In genomic region chr1:85451236-85451830, GRCh38 we compare ENCODE assay signal across 28 cellular contexts. TPM values are rescaled to one million over a fixed set of nuclear protein-coding genes. Genes with fewer than 3 reads are reported as not detected.
DNase-seq lines count a peak whose midpoint lies in the region; TF ChIP-seq lines count a peak whose summit lies in the region.
"Had no signal": no experiment of that assay in that cellular context is flagged by ENCODE, and none has a peak within 500 bp of the region (broad histone marks: within the 10 kb centered on the region; RNA-seq: fewer than 3 reads in every experiment).

No MANE protein-coding gene starts in this region.

- H4K8ac ChIP-seq in neuronal stem cell (ENCODE audit: low read depth, low read length) = no peak overlapping the region

- H3K23ac ChIP-seq in neuronal stem cell (ENCODE audit: low read depth, low read length, poor library complexity) = no peak overlapping the region

- H3K79me1 ChIP-seq in neuronal stem cell (ENCODE audit: low read depth, low read length) = no peaks in the 10 kb centered on the region

- no peak overlapping the region for H2BK15ac ChIP-seq in neuronal stem cell (ENCODE audit: low read length)

- H3K36me3 ChIP-seq in esophagus muscularis mucosa (no peaks in the 10 kb centered on the region), Peyer's patch (no peaks in the 10 kb centered on the region), neuronal stem cell (replicated peaks in 1 of 2; ENCODE audit: control insufficient read depth in 2 of 2, insufficient read depth in 2 of 2, low read length in 2 of 2) (peaks cover 2 to 5% of the 10 kb centered on the region in 2 donors)
- H3K36me3 ChIP-seq: gastrocnemius medialis, right atrium auricular region, suprapubic skin had no signal

- peaks cover 0 to 14% (median 10%) of the 10 kb centered on the region in 4 donors for H3K4me1 ChIP-seq in esophagus muscularis mucosa
- H3K4me1 ChIP-seq in Peyer's patch = peaks cover 0 to 7% (median 0%) of the 10 kb centered on the region in 4 donors
- H3K4me1 ChIP-seq in neuronal stem cell (ENCODE audit: control insufficient read depth in 2 of 2, insufficient read depth in 1 of 2, low read depth in 1 of 2, low read length in 2 of 2) = peaks cover 0 to 21% of the 10 kb centered on the region in 2 donors
- H3K4me1 ChIP-seq: Caco-2 had no signal

- TF ChIP-seq POLR2A in esophagus muscularis mucosa (IDR thresholded peaks at IDR 0.05; ENCODE audit: low read depth) (no peak), Peyer's patch (IDR thresholded peaks at IDR 0.05) (no peak)

- 84% methylated on average over 2 of the region's 2 CpGs for WGBS in esophagus muscularis mucosa
- WGBS in neuronal stem cell (ENCODE audit: extremely low coverage in 2 of 2, insufficient read length in 2 of 2, insufficient replicate concordance in 1 of 2), 2 donors = no CpG with 5 or more reads among the region's 2 CpGs

- no peak overlapping the region for H2AFZ ChIP-seq in neuronal stem cell (ENCODE audit: low read length)

- no peak overlapping the region for H4K91ac ChIP-seq in neuronal stem cell (ENCODE audit: low read depth, low read length, poor library complexity)

- no peak overlapping the region for H3K4ac ChIP-seq in neuronal stem cell (ENCODE audit: low read length)

- H3K9me3 ChIP-seq in esophagus muscularis mucosa = no peaks in the 10 kb centered on the region
- no peaks in the 10 kb centered on the region for H3K9me3 ChIP-seq in Peyer's patch
- H3K9me3 ChIP-seq in neuronal stem cell (replicated peaks in 1 of 2; ENCODE audit: control insufficient read depth in 2 of 2, insufficient read depth in 1 of 2, low read depth in 1 of 2, low read length in 2 of 2) = peaks cover 0 to 13% of the 10 kb centered on the region in 2 donors
- H3K9me3 ChIP-seq: Caco-2, gastrocnemius medialis, right atrium auricular region, suprapubic skin had no signal

- no peak overlapping the region for H3K14ac ChIP-seq in neuronal stem cell (ENCODE audit: low read length)

- no peak overlapping the region for H2BK12ac ChIP-seq in neuronal stem cell (ENCODE audit: low read length)

- intact Hi-C loops in esophagus muscularis mucosa (cut with DNase I) = no loop called here

- no peak overlapping the region for H3K18ac ChIP-seq in neuronal stem cell (ENCODE audit: low read length)

- no peak overlapping the region for H2AK5ac ChIP-seq in neuronal stem cell (ENCODE audit: low read depth, low read length)

- TF ChIP-seq CTCF in esophagus muscularis mucosa (IDR thresholded peaks at IDR 0.05) = no peak
- no peak for TF ChIP-seq CTCF in Peyer's patch (IDR thresholded peaks at IDR 0.05)

- no peak overlapping the region for H3K4me3 ChIP-seq in esophagus muscularis mucosa
- no peak overlapping the region for H3K4me3 ChIP-seq in Peyer's patch
- no peak overlapping the region for H3K4me3 ChIP-seq in neuronal stem cell (ENCODE audit: low read length in 2 of 2)
- H3K4me3 ChIP-seq: gastrocnemius medialis, right atrium auricular region, smooth muscle cell, suprapubic skin had no signal

- H3K27me3 ChIP-seq in esophagus muscularis mucosa = no peaks in the 10 kb centered on the region
- no peaks in the 10 kb centered on the region for H3K27me3 ChIP-seq in Peyer's patch
- H3K27me3 ChIP-seq in neuronal stem cell (ENCODE audit: control insufficient read depth in 3 of 3, insufficient read depth in 3 of 3, low read depth in 1 of 3, low read length in 3 of 3) = no peaks in the 10 kb centered on the region
- H3K27me3 ChIP-seq: gastrocnemius medialis, right atrium auricular region, suprapubic skin had no signal

- no peak overlapping the region for H2BK5ac ChIP-seq in neuronal stem cell (ENCODE audit: low read length)

- DNase-seq in NCI-H526 (lab: John Stamatoyannopoulos, UW) (peak; percentile 10 to 39), NCI-H526 treated with DMSO at 0.1 percent for 48 hours (lab: John Stamatoyannopoulos, UW) (no peak), NCI-H226 (peak; percentile 73), esophagus muscularis mucosa (ENCODE audit: extremely low spot score) (peak; percentile 79), renal cortical epithelial cell (ENCODE audit: low read depth) (peak; percentile 78), Peyer's patch (no peak), NCI-H2107 treated with DMSO at 0.1 percent for 48 hours (lab: John Stamatoyannopoulos, UW; ENCODE audit: unreplicated experiment) (no peak), neuronal stem cell (ENCODE audit: low spot score) (no peak)
- DNase-seq: 8988T; activated CD4-positive, alpha-beta memory T cell treated with anti-CD3 and anti-CD28 coated beads, Interleukin-2, amount 10 ng/mL, durations not matched to agents 7 days and 5 days; activated CD4-positive, alpha-beta T cell treated with anti-CD3 and anti-CD28 coated beads for 1 hour; activated CD8-positive, alpha-beta memory T cell treated with anti-CD3 and anti-CD28 coated beads, Interleukin-2, amount 50 U/mL, for 48 hours; activated naive CD4-positive, alpha-beta T cell treated with anti-CD3 and anti-CD28 coated beads for 36 hours; Caco-2; cerebellar nuclear complex; DND-41; gastrocnemius medialis; H7; Kasumi-1; mesenchymal stem cell; NCI-H146; NCI-H446 treated with DMSO at 0.1 percent for 48 hours; SHP77; stimulated activated naive CD4-positive, alpha-beta T cell treated with Interleukin-2 at 50 U/mL for 16 hours had no signal

- TF ChIP-seq EP300 in esophagus muscularis mucosa (IDR thresholded peaks at IDR 0.05) = no peak

- H3K4me2 ChIP-seq in neuronal stem cell (ENCODE audit: insufficient read depth, low read length, poor library complexity, severe bottlenecking) = no peak overlapping the region
- H3K4me2 ChIP-seq: smooth muscle cell had no signal

- H3K27ac ChIP-seq in esophagus muscularis mucosa (replicated peaks in 1 of 4) = no peak overlapping the region
- H3K27ac ChIP-seq in Peyer's patch = no peak overlapping the region
- no peak overlapping the region for H3K27ac ChIP-seq in neuronal stem cell (replicated peaks; ENCODE audit: low read length)
- H3K27ac ChIP-seq: gastrocnemius medialis, right atrium auricular region, suprapubic skin had no signal

- no peak overlapping the region for H2BK120ac ChIP-seq in neuronal stem cell (ENCODE audit: low read depth, low read length)

- no peak overlapping the region for H3K9ac ChIP-seq in neuronal stem cell (ENCODE audit: low read depth, low read length, poor library complexity)

RNA-seq across cellular contexts. Expression of gene DDAH1, which starts 13.6 kb away (rescaled TPM):
- 10 to 100 TPM; 27.0 to 75.3 (median 38.0) TPM for total RNA-seq in esophagus muscularis mucosa
- total RNA-seq in renal cortical epithelial cell = 37.9 and 56.7 TPM in 2 replicates
- total RNA-seq in Peyer's patch = 10 to 100 TPM; 40.8 to 60.2 (median 51.2) TPM
- 20.8 TPM for polyA plus RNA-seq in neuronal stem cell (2013, experiment 1 of 2)
- 21.4 TPM for polyA plus RNA-seq in neuronal stem cell (2013, experiment 2 of 2)
- total RNA-seq: activated CD4-positive, alpha-beta memory T cell treated with anti-CD3 and anti-CD28 coated beads, Interleukin-2, amount 10 ng/mL, durations not matched to agents 7 days and 5 days; activated naive CD4-positive, alpha-beta T cell treated with anti-CD3 and anti-CD28 coated beads for 36 hours had no signal
- polyA plus RNA-seq: CD14-positive monocyte had no signal

Comparison
In these comparisons a context has a peak if more than half of its experiments do, and no peak if none do; other contexts are left out.
1. DNase-seq: peak in NCI-H526 (2 of 2), NCI-H226 (single experiment), esophagus muscularis mucosa (single experiment) and renal cortical epithelial cell (single experiment); none in NCI-H526 treated with DMSO at 0.1 percent for 48 hours (single experiment), Peyer's patch (0 of 3), NCI-H2107 treated with DMSO at 0.1 percent for 48 hours (single experiment) and neuronal stem cell (single experiment).